In the genomic region with DNA sequence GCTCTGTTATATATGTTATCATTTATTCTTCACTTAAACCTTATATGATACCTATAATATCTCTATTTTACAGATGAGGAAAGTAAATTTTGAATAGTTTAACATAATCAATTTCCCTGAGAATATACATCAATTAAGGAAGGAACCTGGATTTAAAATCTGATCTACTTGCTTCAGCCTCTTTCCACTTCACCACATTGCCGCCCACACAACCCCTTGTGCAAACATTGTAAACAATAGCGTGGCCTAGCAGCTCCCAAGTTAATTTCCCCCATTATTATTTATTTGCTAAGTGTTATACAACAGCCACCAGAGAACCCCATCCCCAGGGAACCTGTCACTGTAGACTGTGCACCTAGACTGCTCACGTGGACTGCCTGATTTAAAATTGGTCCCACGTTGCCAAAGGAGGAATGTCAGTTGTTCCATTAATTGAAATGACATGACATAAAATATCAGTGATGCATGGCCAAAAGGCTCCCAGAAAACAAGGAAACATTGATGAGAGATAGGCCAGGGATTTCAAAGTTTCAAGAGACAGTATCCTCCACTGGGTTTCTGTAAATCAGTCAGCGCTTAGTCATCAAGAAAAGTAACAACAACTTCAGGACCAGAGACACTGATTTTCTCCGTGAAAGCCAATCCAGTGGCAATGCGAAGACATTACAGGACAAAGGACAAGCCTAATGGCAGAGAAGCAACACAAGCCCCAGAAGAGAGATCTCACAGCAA, we compare ENCODE assay signal across 12 cellular contexts. TPM values are rescaled to one million over a fixed set of nuclear protein-coding genes. Genes with fewer than 3 reads are reported as not detected.
A peak's percentile ranks its signal among the peaks of the same experiment; 100 is the strongest.
DNase-seq lines count a peak whose midpoint lies in the region; ATAC-seq, FAIRE-seq and TF ChIP-seq lines count a peak whose summit lies in the region.
"Had no signal": no experiment of that assay in that cellular context is flagged by ENCODE, and none has a peak within 500 bp of the region (broad histone marks: within the 10 kb centered on the region; RNA-seq: fewer than 3 reads in every experiment).

No MANE protein-coding gene starts in this region.

- no peak overlapping the region for H2AFZ ChIP-seq in keratinocyte (ENCODE audit: control insufficient read depth, low read length)

- FAIRE-seq in keratinocyte (lab: Jason Lieb, UNC): peak; percentile 71

- H3K36me3 ChIP-seq in keratinocyte (ENCODE audit: control insufficient read depth in 2 of 2, extremely low read depth in 1 of 2, insufficient read depth in 2 of 2, low read length in 2 of 2): no peaks in the 10 kb centered on the region
- H3K36me3 ChIP-seq: adrenal gland; BLaER1 treated with 17β-estradiol and CSF1 and Interleukin-3, amounts not matched to agents 10 nM and 100 nM had no signal

- no peaks in the 10 kb centered on the region for H3K9me1 ChIP-seq in keratinocyte (ENCODE audit: control insufficient read depth, extremely low read depth, insufficient read depth, low read length)

- H3K9ac ChIP-seq in keratinocyte (ENCODE audit: control insufficient read depth, extremely low read depth, insufficient read depth, low read length): no peak overlapping the region
- H3K9ac ChIP-seq: BLaER1 treated with 17β-estradiol and CSF1 and Interleukin-3, amounts not matched to agents 10 nM and 100 nM had no signal

- H3K4me2 ChIP-seq in keratinocyte (ENCODE audit: control insufficient read depth, extremely low read depth, insufficient read depth, low read depth, low read length): peak overlapping the region; percentile 29
- H3K4me2 ChIP-seq: BLaER1 treated with 17β-estradiol and CSF1 and Interleukin-3, amounts not matched to agents 10 nM and 100 nM had no signal

- H3K4me3 ChIP-seq in keratinocyte (ENCODE audit: control insufficient read depth in 2 of 3, extremely low read depth in 1 of 3, insufficient read depth in 2 of 3, low read depth in 1 of 3, low read length in 3 of 3): no peak overlapping the region
- H3K4me3 ChIP-seq: adrenal gland; BLaER1 treated with 17β-estradiol and CSF1 and Interleukin-3, amounts not matched to agents 10 nM and 100 nM had no signal

- DNase-seq in DMS53 (lab: John Stamatoyannopoulos, UW): peak; percentile 54
- DNase-seq in NCI-H1417 treated with DMSO at 0.1 percent for 48 hours (lab: John Stamatoyannopoulos, UW): peak; percentile 54
- DNase-seq in SHP77 (lab: John Stamatoyannopoulos, UW): peak; percentile 39 to 58
- no peak for DNase-seq in keratinocyte (ENCODE audit: low read depth, low spot score)
- DNase-seq in activated T-cell treated with anti-CD3 and anti-CD28 coated beads, Interleukin-2, amount 50 U/mL, for 1 hour: no peak
- DNase-seq: adrenal gland; naive thymus-derived CD4-positive, alpha-beta T cell; NCI-H526 treated with DMSO at 0.1 percent for 48 hours had no signal

- no peak overlapping the region for H3K27ac ChIP-seq in keratinocyte (ENCODE audit: control insufficient read depth, insufficient read depth, low read length)
- H3K27ac ChIP-seq: adrenal gland; BLaER1 treated with 17β-estradiol and CSF1 and Interleukin-3, amounts not matched to agents 10 nM and 100 nM had no signal

- no peaks in the 10 kb centered on the region for H3K9me3 ChIP-seq in keratinocyte (ENCODE audit: control insufficient read depth, low read depth, low read length)
- H3K9me3 ChIP-seq: BLaER1 treated with 17β-estradiol and CSF1 and Interleukin-3, amounts not matched to agents 10 nM and 100 nM had no signal

- no peak for TF ChIP-seq CTCF in keratinocyte (optimal IDR thresholded peaks at IDR 0.05 in 1 of 3, IDR thresholded peaks at IDR 0.05 in 1 of 3, conservative IDR thresholded peaks at IDR 0.05 in 1 of 3; ENCODE audit: extremely low read depth in 1 of 3, insufficient read depth in 2 of 3, low read length in 3 of 3)

- H3K4me1 ChIP-seq in keratinocyte (ENCODE audit: control insufficient read depth, extremely low read depth, insufficient read depth, low read length): peaks cover 33% of the 10 kb centered on the region
- H3K4me1 ChIP-seq: adrenal gland had no signal

- H3K27me3 ChIP-seq in keratinocyte (ENCODE audit: control insufficient read depth, extremely low read depth, insufficient read depth, low read length): no peaks in the 10 kb centered on the region
- H3K27me3 ChIP-seq: adrenal gland; BLaER1 treated with 17β-estradiol and CSF1 and Interleukin-3, amounts not matched to agents 10 nM and 100 nM had no signal

- H3K79me2 ChIP-seq in keratinocyte (ENCODE audit: control insufficient read depth, insufficient read depth, low read length): no peaks in the 10 kb centered on the region

- dilution Hi-C loops in keratinocyte (cut with MboI; ENCODE audit: extremely low pct_ligation_motif_present, low sequenced_read_pairs): no loop called here

- H4K20me1 ChIP-seq in keratinocyte (ENCODE audit: control insufficient read depth, extremely low read depth, insufficient read depth, low read length): no peaks in the 10 kb centered on the region
- H4K20me1 ChIP-seq: BLaER1 treated with 17β-estradiol and CSF1 and Interleukin-3, amounts not matched to agents 10 nM and 100 nM had no signal

- ATAC-seq in GM21515 (IDR thresholded peaks at IDR 0.05; ENCODE audit: unreplicated experiment) (no peak), HG03045 (IDR thresholded peaks at IDR 0.05; ENCODE audit: unreplicated experiment) (no peak), GM19324 (IDR thresholded peaks at IDR 0.05; ENCODE audit: low FRiP score, unreplicated experiment) (no peak)
- ATAC-seq: naive thymus-derived CD4-positive, alpha-beta T cell had no signal

RNA-seq across cellular contexts. Expression of gene SCG2, which starts 41.3 kb away (rescaled TPM):
- polyA plus RNA-seq in keratinocyte: 0.08 to 0.10 TPM (median 0.08 TPM) in 3 replicates
- polyA plus RNA-seq in keratinocyte (2011; ENCODE audit: low read depth): 0.70 TPM
- polyA plus RNA-seq in keratinocyte (2011; cell fraction: cytosol; rRNA removed): 0.09 and 0.10 TPM in 2 replicates
- polyA plus RNA-seq in keratinocyte (2011; cell fraction: nucleus; rRNA removed): 0.25 and 0.43 TPM in 2 replicates
- 0.27 TPM in 1 of 2 replicates, not detected in the other for polyA plus RNA-seq in keratinocyte (2012; ENCODE audit: low replicate concordance)
- not detected in 3 replicates for polyA minus RNA-seq in keratinocyte
- not detected for polyA minus RNA-seq in keratinocyte (2011; cell fraction: cytosol; rRNA and poly(A)+ RNA removed)
- not detected in 2 replicates for polyA minus RNA-seq in keratinocyte (2011; cell fraction: nucleus; rRNA and poly(A)+ RNA removed)
- polyA plus RNA-seq: naive thymus-derived CD4-positive, alpha-beta T cell had no signal

Comparison
In these comparisons a context has a peak if more than half of its experiments do, and no peak if none do; other contexts are left out.
1. DNase-seq: peak in DMS53 (single experiment), NCI-H1417 treated with DMSO at 0.1 percent for 48 hours (single experiment) and SHP77 (2 of 2); none in keratinocyte (single experiment) and activated T-cell treated with anti-CD3 and anti-CD28 coated beads, Interleukin-2, amount 50 U/mL, for 1 hour (single experiment).